ENCODE assay signal across 20 cellular contexts in the genomic region with DNA sequence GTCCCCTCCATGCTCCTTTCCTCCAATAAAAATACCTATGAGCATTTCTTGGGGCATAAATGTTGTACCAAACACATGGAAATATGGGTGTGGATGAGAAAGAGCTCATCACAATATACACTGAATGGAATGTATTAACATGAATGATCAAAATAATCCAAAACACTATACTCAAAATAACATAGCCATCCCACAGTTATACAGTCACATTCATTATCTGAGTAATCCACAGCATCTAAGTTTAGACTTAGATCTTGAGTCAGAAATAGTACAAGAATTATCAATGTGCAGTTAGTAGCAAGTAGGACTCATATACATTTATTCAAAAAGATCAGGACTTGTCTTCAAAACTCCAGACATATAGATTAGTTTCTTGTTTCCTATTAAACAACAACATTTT.
DNase-seq lines count a peak whose midpoint lies in the region; ATAC-seq, FAIRE-seq and TF ChIP-seq lines count a peak whose summit lies in the region.
"Had no signal": no experiment of that assay in that cellular context is flagged by ENCODE, and none has a peak within 500 bp of the region (broad histone marks: within the 10 kb centered on the region; RNA-seq: fewer than 3 reads in every experiment).

No MANE protein-coding gene starts in this region.

- H3K79me2 ChIP-seq in SK-N-SH (ENCODE audit: insufficient read depth) (no peaks in the 10 kb centered on the region), osteoblast (ENCODE audit: insufficient read depth, low read length) (no peaks in the 10 kb centered on the region)

- H3F3A ChIP-seq in SK-N-SH (replicated peaks; ENCODE audit: insufficient read depth) = peaks cover 55% of the 10 kb centered on the region

- H3K9ac ChIP-seq in SK-N-SH = peak overlapping the region; percentile 64; the same call in 1 of the 2 replicates

- H3K9me3 ChIP-seq in SK-N-SH (no peaks in the 10 kb centered on the region), osteoblast (ENCODE audit: low read depth, low read length) (no peaks in the 10 kb centered on the region)

- no peak for TF ChIP-seq EP300 in SK-N-SH (IDR thresholded peaks at IDR 0.05; ENCODE audit: borderline replicate concordance in 1 of 2, low read depth in 1 of 2, low read length in 1 of 2)

- no peaks in the 10 kb centered on the region for H3K27me3 ChIP-seq in SK-N-SH (ENCODE audit: insufficient read depth)
- no peaks in the 10 kb centered on the region for H3K27me3 ChIP-seq in bronchial epithelial cell (ENCODE audit: control insufficient read depth, insufficient read depth, low read length)
- H3K27me3 ChIP-seq in osteoblast (ENCODE audit: insufficient read depth, low read length) = no peaks in the 10 kb centered on the region

- H3K4me1 Mint-ChIP-seq in activated CD8-positive, alpha-beta T cell treated with anti-CD3 and anti-CD28 coated beads, Interleukin-2, amount 10 ng/mL, durations not matched to agents 7 days and 5 days (ENCODE audit: low read depth) = no peaks in the 10 kb centered on the region
- no peaks in the 10 kb centered on the region for H3K4me1 Mint-ChIP-seq in activated naive CD8-positive, alpha-beta T cell treated with anti-CD3 and anti-CD28 coated beads, Interleukin-2, amount 50 U/mL, for 24 hours

- no peaks in the 10 kb centered on the region for H3K9me2 ChIP-seq in SK-N-SH

- H2AFZ ChIP-seq in SK-N-SH (ENCODE audit: low read depth) (no peak overlapping the region), osteoblast (ENCODE audit: low read length) (no peak overlapping the region)

- H3K4me3 ChIP-seq in SK-N-SH (ENCODE audit: low read depth in 2 of 2, low read length in 1 of 2) (no peak overlapping the region), bronchial epithelial cell (ENCODE audit: low read depth, low read length) (no peak overlapping the region), osteoblast (ENCODE audit: insufficient read depth, low read length) (no peak overlapping the region)

- no peaks in the 10 kb centered on the region for H3K36me3 ChIP-seq in SK-N-SH (replicated peaks in 1 of 2; ENCODE audit: control insufficient read depth in 1 of 2, insufficient read depth in 2 of 2, low read length in 1 of 2)
- H3K36me3 ChIP-seq in bronchial epithelial cell (ENCODE audit: control insufficient read depth, insufficient read depth, low read length) = no peaks in the 10 kb centered on the region
- H3K36me3 ChIP-seq in osteoblast (ENCODE audit: insufficient read depth, low read length) = no peaks in the 10 kb centered on the region

- no peaks in the 10 kb centered on the region for H3K36me3 Mint-ChIP-seq in activated CD8-positive, alpha-beta T cell treated with anti-CD3 and anti-CD28 coated beads, Interleukin-2, amount 10 ng/mL, durations not matched to agents 7 days and 5 days (ENCODE audit: low read depth)
- no peaks in the 10 kb centered on the region for H3K36me3 Mint-ChIP-seq in activated naive CD8-positive, alpha-beta T cell treated with anti-CD3 and anti-CD28 coated beads, Interleukin-2, amount 50 U/mL, for 24 hours (ENCODE audit: low read depth)

- no peak for FAIRE-seq in bronchial epithelial cell (lab: Jason Lieb, UNC)
- FAIRE-seq: GM12891, HTR-8/SVneo had no signal

- H3K9me3 Mint-ChIP-seq in activated CD8-positive, alpha-beta T cell treated with anti-CD3 and anti-CD28 coated beads, Interleukin-2, amount 10 ng/mL, durations not matched to agents 7 days and 5 days (ENCODE audit: insufficient read depth) = no peaks in the 10 kb centered on the region
- H3K9me3 Mint-ChIP-seq in activated naive CD8-positive, alpha-beta T cell treated with anti-CD3 and anti-CD28 coated beads, Interleukin-2, amount 50 U/mL, for 24 hours = no peaks in the 10 kb centered on the region
- H3K9me3 Mint-ChIP-seq: CD4-positive, alpha-beta T cell; H9 had no signal

- POLR2A ChIA-PET in SK-N-SH (lab: Yijun Ruan, JAX) = no interaction called here
- POLR2A ChIA-PET in activated CD8-positive, alpha-beta T cell treated with anti-CD3 and anti-CD28 coated beads, Interleukin-2, amount 10 ng/mL, durations not matched to agents 7 days and 5 days (lab: Charles Lee) = no interaction called here

- H4K20me1 ChIP-seq in SK-N-SH (ENCODE audit: insufficient read depth) (no peaks in the 10 kb centered on the region), osteoblast (ENCODE audit: insufficient read depth, low read length) (no peaks in the 10 kb centered on the region)

- H3K27ac Mint-ChIP-seq in activated CD8-positive, alpha-beta T cell treated with anti-CD3 and anti-CD28 coated beads, Interleukin-2, amount 10 ng/mL, durations not matched to agents 7 days and 5 days = no peak overlapping the region
- H3K27ac Mint-ChIP-seq in activated naive CD8-positive, alpha-beta T cell treated with anti-CD3 and anti-CD28 coated beads, Interleukin-2, amount 50 U/mL, for 24 hours = no peak overlapping the region
- H3K27ac Mint-ChIP-seq: CD4-positive, alpha-beta T cell; H9 had no signal

- H3K4me3 Mint-ChIP-seq in activated CD8-positive, alpha-beta T cell treated with anti-CD3 and anti-CD28 coated beads, Interleukin-2, amount 10 ng/mL, durations not matched to agents 7 days and 5 days = no peak overlapping the region
- no peak overlapping the region for H3K4me3 Mint-ChIP-seq in activated naive CD8-positive, alpha-beta T cell treated with anti-CD3 and anti-CD28 coated beads, Interleukin-2, amount 50 U/mL, for 24 hours
- H3K4me3 Mint-ChIP-seq: CD4-positive, alpha-beta T cell; H9 had no signal

- peak overlapping the region; percentile 87 to 99; a peak in 3 of 4 replicates for H3K27ac ChIP-seq in SK-N-SH (ENCODE audit: low read depth in 2 of 2, low read length in 1 of 2)
- H3K27ac ChIP-seq in osteoblast (ENCODE audit: low read depth, low read length) = peak overlapping the region; percentile 95
- H3K27ac ChIP-seq: HL-60 had no signal

- CTCF ChIA-PET in SK-N-SH (lab: Yijun Ruan, JAX) = no interaction called here
- CTCF ChIA-PET in activated CD8-positive, alpha-beta T cell treated with anti-CD3 and anti-CD28 coated beads, Interleukin-2, amount 10 ng/mL, durations not matched to agents 7 days and 5 days (lab: Charles Lee) = no interaction called here

- H3K4me2 ChIP-seq in SK-N-SH = peak overlapping the region; percentile 8; the same call in 1 of the 2 replicates
- peak overlapping the region; percentile 44 for H3K4me2 ChIP-seq in osteoblast (ENCODE audit: insufficient read depth, low read length)

- no peaks in the 10 kb centered on the region for H3K27me3 Mint-ChIP-seq in activated CD8-positive, alpha-beta T cell treated with anti-CD3 and anti-CD28 coated beads, Interleukin-2, amount 10 ng/mL, durations not matched to agents 7 days and 5 days (ENCODE audit: low read depth)
- peaks cover 3% of the 10 kb centered on the region for H3K27me3 Mint-ChIP-seq in activated naive CD8-positive, alpha-beta T cell treated with anti-CD3 and anti-CD28 coated beads, Interleukin-2, amount 50 U/mL, for 24 hours
- H3K27me3 Mint-ChIP-seq: CD4-positive, alpha-beta T cell had no signal

- TF ChIP-seq RAD21 in SK-N-SH (IDR thresholded peaks at IDR 0.05; ENCODE audit: low read length) = no peak

- H3K4me1 ChIP-seq in SK-N-SH (ENCODE audit: control insufficient read depth in 1 of 2, insufficient read depth in 2 of 2, low read depth in 1 of 2, low read length in 1 of 2) (peaks cover 0 to 40% of the 10 kb centered on the region in 2 experiments), osteoblast (ENCODE audit: insufficient read depth, low read length) (peaks cover 72% of the 10 kb centered on the region)

- DNase-seq in EH (ENCODE audit: low read depth) (peak; percentile 45), SK-N-SH (no peak), bronchial epithelial cell (ENCODE audit: low read depth) (peak; percentile 10), osteoblast (ENCODE audit: insufficient read length, low spot score, missing footprints) (peak; percentile 30)
- no peak for DNase-seq in activated CD8-positive, alpha-beta T cell treated with anti-CD3 and anti-CD28 coated beads, Interleukin-2, amount 10 ng/mL, durations not matched to agents 7 days and 5 days
- DNase-seq in activated naive CD8-positive, alpha-beta T cell treated with anti-CD3 and anti-CD28 coated beads, Interleukin-2, amount 50 U/mL, for 24 hours = no peak
- DNase-seq: CD4-positive, alpha-beta T cell; DMS153; H9; Kasumi-1; MM.1S; NCI-H1092 treated with DMSO at 0.1 percent for 48 hours; NCI-H2081; NCI-H748 treated with DMSO at 0.1 percent for 48 hours; SHP77 treated with DMSO at 0.1 percent for 48 hours had no signal

- TF ChIP-seq CTCF in SK-N-SH (IDR thresholded peaks at IDR 0.05) (no peak), bronchial epithelial cell (IDR thresholded peaks at IDR 0.05; ENCODE audit: insufficient read depth, low read length, severe bottlenecking) (no peak), osteoblast (IDR thresholded peaks at IDR 0.05; ENCODE audit: extremely low read depth, low read depth, low read length) (no peak)

- no peak for ATAC-seq in activated CD8-positive, alpha-beta T cell treated with anti-CD3 and anti-CD28 coated beads, Interleukin-2, amount 10 ng/mL, durations not matched to agents 7 days and 5 days
- ATAC-seq in GM18870 (IDR thresholded peaks at IDR 0.05; ENCODE audit: unreplicated experiment) = no peak
- no peak for ATAC-seq in activated naive CD8-positive, alpha-beta T cell treated with anti-CD3 and anti-CD28 coated beads, Interleukin-2, amount 50 U/mL, for 24 hours
- ATAC-seq in GM21786 (IDR thresholded peaks at IDR 0.05; ENCODE audit: unreplicated experiment) = no peak

TF ChIP-seq in SK-N-SH, 30 proteins besides CTCF, POLR2A, EP300 and RAD21 (continues in another document):
- TF ChIP-seq SIN3A (IDR thresholded peaks at IDR 0.05; ENCODE audit: borderline replicate concordance, low read depth, low read length) = no peak
- TF ChIP-seq MEF2A (IDR thresholded peaks at IDR 0.05; ENCODE audit: borderline replicate concordance, low read depth) = peak; percentile 59; the same call in 1 of the 2 replicates

Comparison
In these comparisons a context has a peak if more than half of its experiments do, and no peak if none do; other contexts are left out.
1. DNase-seq: peak in EH (single experiment), bronchial epithelial cell (single experiment) and osteoblast (single experiment); none in SK-N-SH (single experiment), activated CD8-positive, alpha-beta T cell treated with anti-CD3 and anti-CD28 coated beads, Interleukin-2, amount 10 ng/mL, durations not matched to agents 7 days and 5 days (single experiment) and activated naive CD8-positive, alpha-beta T cell treated with anti-CD3 and anti-CD28 coated beads, Interleukin-2, amount 50 U/mL, for 24 hours (single experiment).